1 cellular context compared by ENCODE assay signal in the genomic region with DNA sequence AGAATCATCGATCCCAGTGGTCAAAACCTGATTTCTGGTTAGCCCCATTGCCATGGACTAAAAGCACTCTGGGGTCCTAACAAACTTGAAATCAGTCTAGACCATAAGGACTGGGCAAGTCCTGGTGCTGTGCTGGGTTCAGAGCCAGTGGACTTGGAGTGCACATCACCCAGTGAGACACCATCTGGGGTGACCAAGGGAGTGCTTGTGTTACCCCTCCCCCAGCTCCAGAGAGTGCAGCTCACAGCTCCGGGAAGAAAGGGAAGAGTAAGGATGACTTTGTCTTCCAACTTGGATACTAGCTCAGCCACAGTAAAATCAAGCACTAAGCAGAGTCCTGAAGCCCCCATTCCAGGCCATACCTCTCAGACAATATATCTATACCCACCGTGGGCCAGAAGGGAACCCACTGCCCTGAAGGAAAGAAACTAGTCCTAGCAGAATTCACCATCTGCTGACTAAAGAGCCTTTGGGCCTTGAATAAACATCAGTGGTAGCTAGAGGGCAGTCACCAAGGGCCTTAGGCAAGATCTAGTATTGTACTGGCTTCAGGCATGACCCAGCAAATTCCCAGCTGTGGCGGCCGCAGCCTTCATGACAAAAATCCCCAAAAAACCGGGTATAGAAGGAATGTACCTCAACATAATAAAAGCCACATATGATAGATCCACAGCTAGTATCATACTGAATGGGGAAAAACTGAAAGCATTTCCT.
TF ChIP-seq lines count a peak whose summit lies in the region.

No MANE protein-coding gene starts in this region.

TF ChIP-seq in H1, 55 proteins besides CTCF, POLR2A, EP300 and RAD21 (continued from another document):
- no peak for TF ChIP-seq SP1 (IDR thresholded peaks at IDR 0.05; ENCODE audit: low read depth, low read length)
- no peak for TF ChIP-seq ATF2 (IDR thresholded peaks at IDR 0.05; ENCODE audit: low read length)
- TF ChIP-seq SRF (IDR thresholded peaks at IDR 0.05; ENCODE audit: low read depth, low read length), result no peak
- TF ChIP-seq MAFK (IDR thresholded peaks at IDR 0.05; ENCODE audit: low read depth, low read length), result peak; percentile 73; the same call in 1 of the 2 replicates
- no peak for TF ChIP-seq CBX5 (IDR thresholded peaks at IDR 0.05; ENCODE audit: low read depth, low read length)
- peak; percentile 93 for TF ChIP-seq BACH1 (IDR thresholded peaks at IDR 0.05; ENCODE audit: low read length)
